ENCODE assay signal across 7 cellular contexts in the genomic region with DNA sequence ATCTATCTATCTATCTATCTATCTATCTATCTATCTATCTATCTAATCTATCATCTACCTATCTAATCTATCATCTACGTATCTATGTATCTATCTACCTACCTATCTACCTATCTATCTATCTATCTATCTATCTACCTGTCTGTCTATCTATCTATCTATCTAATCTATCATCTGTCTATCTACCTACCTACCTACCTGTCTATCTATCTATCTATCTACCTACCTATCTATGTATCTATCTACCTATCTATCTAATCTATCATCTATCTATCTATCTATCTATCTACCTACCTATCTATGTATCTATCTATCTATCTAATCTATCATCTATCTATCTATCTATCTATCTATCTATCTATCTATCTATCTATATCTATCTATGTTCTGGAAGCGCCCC. TPM values are rescaled to one million over a fixed set of nuclear protein-coding genes. Genes with fewer than 3 reads are reported as not detected.
"Had no signal": no experiment of that assay in that cellular context is flagged by ENCODE, and none has a peak within 500 bp of the region (broad histone marks: within the 10 kb centered on the region; RNA-seq: fewer than 3 reads in every experiment).

No MANE protein-coding gene starts in this region.

RNA-seq across cellular contexts. Expression of a gene that starts 8.0 kb away (rescaled TPM):
- total RNA-seq: RPMI7951 had no signal

RNA-seq across cellular contexts. Expression of a gene that starts 29.7 kb away (rescaled TPM):
- total RNA-seq: OCI-LY7, PC-9, Peyer's patch, RPMI7951, SJCRH30, SJSA1 had no signal
- polyA plus RNA-seq: SK-N-SH had no signal
